In genomic region chr9:36584626-36585460, GRCh38 we compare ENCODE assay signal across 2 cellular contexts.
TF ChIP-seq lines count a peak whose summit lies in the region.

No MANE protein-coding gene starts in this region.

TF ChIP-seq in A549, 52 proteins besides CTCF, POLR2A, EP300 and RAD21:
- TF ChIP-seq, protein P1, sequence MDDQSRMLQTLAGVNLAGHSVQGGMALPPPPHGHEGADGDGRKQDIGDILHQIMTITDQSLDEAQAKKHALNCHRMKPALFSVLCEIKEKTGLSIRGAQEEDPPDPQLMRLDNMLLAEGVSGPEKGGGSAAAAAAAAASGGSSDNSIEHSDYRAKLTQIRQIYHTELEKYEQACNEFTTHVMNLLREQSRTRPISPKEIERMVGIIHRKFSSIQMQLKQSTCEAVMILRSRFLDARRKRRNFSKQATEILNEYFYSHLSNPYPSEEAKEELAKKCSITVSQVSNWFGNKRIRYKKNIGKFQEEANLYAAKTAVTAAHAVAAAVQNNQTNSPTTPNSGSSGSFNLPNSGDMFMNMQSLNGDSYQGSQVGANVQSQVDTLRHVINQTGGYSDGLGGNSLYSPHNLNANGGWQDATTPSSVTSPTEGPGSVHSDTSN (IDR thresholded peaks at IDR 0.05) = no peak
- TF ChIP-seq CEBPB (IDR thresholded peaks at IDR 0.05) = peak; percentile 51 to 77; a peak in 3 of 4 replicates

TF ChIP-seq in SK-N-SH, 30 proteins besides CTCF, POLR2A, EP300 and RAD21:
- TF ChIP-seq, protein P2, sequence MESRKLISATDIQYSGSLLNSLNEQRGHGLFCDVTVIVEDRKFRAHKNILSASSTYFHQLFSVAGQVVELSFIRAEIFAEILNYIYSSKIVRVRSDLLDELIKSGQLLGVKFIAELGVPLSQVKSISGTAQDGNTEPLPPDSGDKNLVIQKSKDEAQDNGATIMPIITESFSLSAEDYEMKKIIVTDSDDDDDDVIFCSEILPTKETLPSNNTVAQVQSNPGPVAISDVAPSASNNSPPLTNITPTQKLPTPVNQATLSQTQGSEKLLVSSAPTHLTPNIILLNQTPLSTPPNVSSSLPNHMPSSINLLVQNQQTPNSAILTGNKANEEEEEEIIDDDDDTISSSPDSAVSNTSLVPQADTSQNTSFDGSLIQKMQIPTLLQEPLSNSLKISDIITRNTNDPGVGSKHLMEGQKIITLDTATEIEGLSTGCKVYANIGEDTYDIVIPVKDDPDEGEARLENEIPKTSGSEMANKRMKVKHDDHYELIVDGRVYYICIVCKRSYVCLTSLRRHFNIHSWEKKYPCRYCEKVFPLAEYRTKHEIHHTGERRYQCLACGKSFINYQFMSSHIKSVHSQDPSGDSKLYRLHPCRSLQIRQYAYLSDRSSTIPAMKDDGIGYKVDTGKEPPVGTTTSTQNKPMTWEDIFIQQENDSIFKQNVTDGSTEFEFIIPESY (IDR thresholded peaks at IDR 0.05; ENCODE audit: borderline replicate concordance, low read depth) = no peak; the same call in 1 of the 2 replicates
- TF ChIP-seq, protein P3, sequence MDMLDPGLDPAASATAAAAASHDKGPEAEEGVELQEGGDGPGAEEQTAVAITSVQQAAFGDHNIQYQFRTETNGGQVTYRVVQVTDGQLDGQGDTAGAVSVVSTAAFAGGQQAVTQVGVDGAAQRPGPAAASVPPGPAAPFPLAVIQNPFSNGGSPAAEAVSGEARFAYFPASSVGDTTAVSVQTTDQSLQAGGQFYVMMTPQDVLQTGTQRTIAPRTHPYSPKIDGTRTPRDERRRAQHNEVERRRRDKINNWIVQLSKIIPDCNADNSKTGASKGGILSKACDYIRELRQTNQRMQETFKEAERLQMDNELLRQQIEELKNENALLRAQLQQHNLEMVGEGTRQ (IDR thresholded peaks at IDR 0.05; ENCODE audit: borderline replicate concordance, low read depth, low read length) = no peak
- peak; percentile 78 for TF ChIP-seq FOSL2 (IDR thresholded peaks at IDR 0.05; ENCODE audit: borderline replicate concordance, low read depth)
- TF ChIP-seq REST (IDR thresholded peaks at IDR 0.05; ENCODE audit: low read depth, low read length) = no peak
- TF ChIP-seq MEF2A (IDR thresholded peaks at IDR 0.05; ENCODE audit: borderline replicate concordance, low read depth) = peak; percentile 85
- no peak for TF ChIP-seq SIN3A (IDR thresholded peaks at IDR 0.05; ENCODE audit: borderline replicate concordance, low read depth, low read length)
- TF ChIP-seq, protein P1 (IDR thresholded peaks at IDR 0.05) = peak; percentile 50
- peak; percentile 43; the same call in 1 of the 2 replicates for TF ChIP-seq RXRA (IDR thresholded peaks at IDR 0.05; ENCODE audit: borderline replicate concordance, low read depth)
- TF ChIP-seq FOXM1 (IDR thresholded peaks at IDR 0.05; ENCODE audit: low read depth) = 0 out of 2 replicates have a peak, but pooled peaks have one; percentile 47
- TF ChIP-seq JUND (IDR thresholded peaks at IDR 0.05) = peak; percentile 78
- peak; percentile 78; the same call in 1 of the 2 replicates for TF ChIP-seq TEAD4 (IDR thresholded peaks at IDR 0.05; ENCODE audit: borderline replicate concordance, insufficient read depth)
- TF ChIP-seq GATA2 (CRISPR knock-in tag; IDR thresholded peaks at IDR 0.05) = no peak
- TF ChIP-seq TCF12 (IDR thresholded peaks at IDR 0.05) = peak; percentile 80
